ENCODE assay signal across 18 cellular contexts in genomic region chr20:4664691-4665360, GRCh38. TPM values are rescaled to one million over a fixed set of nuclear protein-coding genes. Genes with fewer than 3 reads are reported as not detected.
DNase-seq lines count a peak whose midpoint lies in the region; ATAC-seq and TF ChIP-seq lines count a peak whose summit lies in the region.
"Had no signal": no experiment of that assay in that cellular context is flagged by ENCODE, and none has a peak within 500 bp of the region (broad histone marks: within the 10 kb centered on the region; RNA-seq: fewer than 3 reads in every experiment).

No MANE protein-coding gene starts in this region.

- no peak for DNase-seq in activated CD8-positive, alpha-beta memory T cell treated with anti-CD3 and anti-CD28 coated beads, Interleukin-2, amount 10 ng/mL, durations not matched to agents 7 days and 5 days
- no peak for DNase-seq in activated CD8-positive, alpha-beta memory T cell treated with anti-CD3 and anti-CD28 coated beads, Interleukin-2, amount 50 U/mL, for 4 hours
- DNase-seq in SJSA1 (ENCODE audit: low read depth in 1 of 2, low spot score in 2 of 2), result no peak
- no peak for DNase-seq in effector memory CD4-positive, alpha-beta T cell
- DNase-seq in spleen, result no peak
- no peak for DNase-seq in type B pancreatic cell (ENCODE audit: extremely low spot score, unreplicated experiment)
- DNase-seq in caudate nucleus (lab: John Stamatoyannopoulos, UW), result no peak
- DNase-seq: activated CD8-positive, alpha-beta memory T cell treated with anti-CD3 and anti-CD28 coated beads for 24 hours; DMS53; hypothalamus; left lung; NCI-H187; NCI-H524; Peyer's patch; T1000 had no signal

- intact Hi-C loops in spleen (cut with DNase I; ENCODE audit: low total_unique reads), result no loop called here

- TF ChIP-seq POLR2A in spleen (IDR thresholded peaks at IDR 0.05), result no peak

- CTCF ChIA-PET in activated CD8-positive, alpha-beta memory T cell treated with anti-CD3 and anti-CD28 coated beads, Interleukin-2, amount 10 ng/mL, durations not matched to agents 7 days and 5 days (lab: Charles Lee), result interaction anchor here (1.1 to 2.0 kb wide), 3 partner anchors 18 to 25 kb away, joined by 3 to 6 read pairs (median 5); no protein-coding TSS in a partner anchor

- 86 to 92% (median 90%) methylated on average over 12 of the region's 12 CpGs for WGBS in spleen, 5 donors

- ATAC-seq in activated CD8-positive, alpha-beta memory T cell treated with anti-CD3 and anti-CD28 coated beads, Interleukin-2, amount 10 ng/mL, durations not matched to agents 7 days and 5 days, result no peak
- ATAC-seq in GM21423 (IDR thresholded peaks at IDR 0.05; ENCODE audit: unreplicated experiment), result no peak
- ATAC-seq: left lung had no signal

- TF ChIP-seq CTCF in spleen (IDR thresholded peaks at IDR 0.05 in 8 of 11, conservative IDR thresholded peaks at IDR 0.05 in 3 of 11) (no peak), type B pancreatic cell (conservative IDR thresholded peaks at IDR 0.05) (no peak)

- no peaks in the 10 kb centered on the region for H3K36me3 ChIP-seq in SJSA1
- H3K36me3 ChIP-seq in effector memory CD4-positive, alpha-beta T cell (ENCODE audit: control insufficient read depth, insufficient read depth, low read length), result no peaks in the 10 kb centered on the region
- H3K36me3 ChIP-seq in spleen, result no peaks in the 10 kb centered on the region
- H3K36me3 ChIP-seq: left lung, Peyer's patch had no signal

- H3K4me3 ChIP-seq in SJSA1 (no peak overlapping the region), spleen (no peak overlapping the region)
- H3K4me3 ChIP-seq in effector memory CD4-positive, alpha-beta T cell (ENCODE audit: insufficient read depth, low read depth, low read length, poor library complexity, severe bottlenecking), result no peak overlapping the region
- H3K4me3 ChIP-seq: left lung, Peyer's patch had no signal

- peaks cover 48% of the 10 kb centered on the region for H3K4me1 Mint-ChIP-seq in activated CD8-positive, alpha-beta memory T cell treated with anti-CD3 and anti-CD28 coated beads, Interleukin-2, amount 10 ng/mL, durations not matched to agents 7 days and 5 days
- H3K4me1 Mint-ChIP-seq in type B pancreatic cell (ENCODE audit: unreplicated experiment), result peaks cover 6% of the 10 kb centered on the region
- H3K4me1 Mint-ChIP-seq: nephron had no signal

- no peaks in the 10 kb centered on the region for H3K9me3 Mint-ChIP-seq in activated CD8-positive, alpha-beta memory T cell treated with anti-CD3 and anti-CD28 coated beads, Interleukin-2, amount 10 ng/mL, durations not matched to agents 7 days and 5 days (ENCODE audit: low read depth)
- H3K9me3 Mint-ChIP-seq in type B pancreatic cell, result no peaks in the 10 kb centered on the region
- H3K9me3 Mint-ChIP-seq: nephron had no signal

- no peak overlapping the region for H3K4me3 Mint-ChIP-seq in activated CD8-positive, alpha-beta memory T cell treated with anti-CD3 and anti-CD28 coated beads, Interleukin-2, amount 10 ng/mL, durations not matched to agents 7 days and 5 days
- H3K4me3 Mint-ChIP-seq in type B pancreatic cell, result no peak overlapping the region
- H3K4me3 Mint-ChIP-seq: nephron had no signal

- no peaks in the 10 kb centered on the region for H3K9me3 ChIP-seq in SJSA1 (replicated peaks)
- H3K9me3 ChIP-seq in effector memory CD4-positive, alpha-beta T cell (ENCODE audit: control insufficient read depth, low read length), result no peaks in the 10 kb centered on the region
- no peaks in the 10 kb centered on the region for H3K9me3 ChIP-seq in spleen
- H3K9me3 ChIP-seq: left lung, Peyer's patch had no signal

- no peaks in the 10 kb centered on the region for H3K27me3 ChIP-seq in SJSA1 (replicated peaks)
- no peaks in the 10 kb centered on the region for H3K27me3 ChIP-seq in effector memory CD4-positive, alpha-beta T cell (replicated peaks; ENCODE audit: control insufficient read depth, insufficient read depth, low read length, poor library complexity, severe bottlenecking)
- H3K27me3 ChIP-seq in spleen (replicated peaks in 1 of 7), result no peaks in the 10 kb centered on the region
- H3K27me3 ChIP-seq: left lung, Peyer's patch had no signal

- H3K27ac ChIP-seq in SJSA1 (peak overlapping the region; percentile 71), spleen (peak overlapping the region in 5 of 8 donors; percentile 31 to 79 (median 72)), caudate nucleus (ENCODE audit: low read depth, low read length) (no peak overlapping the region)
- peak overlapping the region; percentile 61 for H3K27ac ChIP-seq in effector memory CD4-positive, alpha-beta T cell (ENCODE audit: insufficient read depth, low read length, poor library complexity, severe bottlenecking)

- no peaks in the 10 kb centered on the region for H3K27me3 Mint-ChIP-seq in activated CD8-positive, alpha-beta memory T cell treated with anti-CD3 and anti-CD28 coated beads, Interleukin-2, amount 10 ng/mL, durations not matched to agents 7 days and 5 days
- no peaks in the 10 kb centered on the region for H3K27me3 Mint-ChIP-seq in type B pancreatic cell

- H3K36me3 Mint-ChIP-seq in activated CD8-positive, alpha-beta memory T cell treated with anti-CD3 and anti-CD28 coated beads, Interleukin-2, amount 10 ng/mL, durations not matched to agents 7 days and 5 days, result peaks cover 16% of the 10 kb centered on the region
- H3K36me3 Mint-ChIP-seq in type B pancreatic cell, result no peaks in the 10 kb centered on the region

- H3K27ac Mint-ChIP-seq in activated CD8-positive, alpha-beta memory T cell treated with anti-CD3 and anti-CD28 coated beads, Interleukin-2, amount 10 ng/mL, durations not matched to agents 7 days and 5 days, result peak overlapping the region; percentile 92
- no peak overlapping the region for H3K27ac Mint-ChIP-seq in type B pancreatic cell
- H3K27ac Mint-ChIP-seq: nephron had no signal

- H3K4me1 ChIP-seq in SJSA1 (replicated peaks) (peaks cover 22% of the 10 kb centered on the region), spleen (peaks cover 0 to 40% (median 19%) of the 10 kb centered on the region in 6 donors)
- peaks cover 19% of the 10 kb centered on the region for H3K4me1 ChIP-seq in effector memory CD4-positive, alpha-beta T cell (ENCODE audit: control insufficient read depth, insufficient read depth, low read length, poor library complexity, severe bottlenecking)
- H3K4me1 ChIP-seq: Peyer's patch had no signal

RNA-seq across cellular contexts. Expression of gene PRNP, which starts 21.4 kb away (rescaled TPM):
- 10 to 100 TPM; 37.4 to 50.4 TPM for total RNA-seq in activated CD8-positive, alpha-beta memory T cell treated with anti-CD3 and anti-CD28 coated beads, Interleukin-2, amount 10 ng/mL, durations not matched to agents 7 days and 5 days
- total RNA-seq in SJSA1 (2014; rRNA removed; shearing (Covaris generic)), result 221 and 268 TPM in 2 replicates
- 10 to 100 TPM; 49.7 to 92.4 (median 78.3) TPM for total RNA-seq in spleen
- polyA plus RNA-seq in spleen, result 10 to 100 TPM; 25.9 to 37.5 (median 31.9) TPM
- total RNA-seq in type B pancreatic cell (ENCODE audit: low replicate concordance), result 32.7 and 34.0 TPM in 2 replicates

RNA-seq across cellular contexts. Expression of gene PRND, which starts 56.9 kb away (rescaled TPM):
- total RNA-seq in activated CD8-positive, alpha-beta memory T cell treated with anti-CD3 and anti-CD28 coated beads, Interleukin-2, amount 10 ng/mL, durations not matched to agents 7 days and 5 days, result not detected
- total RNA-seq in SJSA1 (2014; rRNA removed; shearing (Covaris generic)), result not detected in 2 replicates
- total RNA-seq in spleen (not detected), type B pancreatic cell (ENCODE audit: low replicate concordance) (0.48 TPM in 1 of 2 replicates, not detected in the other)
- polyA plus RNA-seq in spleen, result under 1 TPM in 1 of 3 donors, not detected in 2; 0.03 TPM
- total RNA-seq: fibroblast of lung, left lung, Peyer's patch had no signal
- polyA plus RNA-seq: fibroblast of lung had no signal
